1 cellular context compared by ENCODE assay signal in the genomic region with DNA sequence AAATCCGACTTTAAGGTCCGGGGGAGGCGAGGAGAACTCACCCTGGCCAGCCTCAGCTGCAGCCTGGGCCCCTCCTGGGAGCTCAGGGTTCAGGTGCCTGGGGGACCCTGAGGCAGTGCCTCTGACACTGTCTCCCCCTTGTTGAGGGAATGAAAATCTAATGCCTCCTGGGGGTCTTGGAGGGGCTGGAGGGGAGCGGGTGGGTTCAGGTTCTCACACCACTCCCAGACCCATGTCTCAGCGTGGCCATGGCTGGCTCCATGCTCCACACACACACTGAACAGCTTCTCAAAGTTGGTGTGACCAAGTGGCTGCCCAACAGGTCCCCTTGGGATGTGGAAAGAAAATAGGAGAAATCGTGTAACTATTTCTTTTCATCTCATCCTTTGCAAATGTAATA.
TF ChIP-seq lines count a peak whose summit lies in the region.

No MANE protein-coding gene starts in this region.

TF ChIP-seq in WTC11, 78 proteins besides CTCF, POLR2A, EP300 and RAD21 (continued from another document):
- TF ChIP-seq, protein P1, sequence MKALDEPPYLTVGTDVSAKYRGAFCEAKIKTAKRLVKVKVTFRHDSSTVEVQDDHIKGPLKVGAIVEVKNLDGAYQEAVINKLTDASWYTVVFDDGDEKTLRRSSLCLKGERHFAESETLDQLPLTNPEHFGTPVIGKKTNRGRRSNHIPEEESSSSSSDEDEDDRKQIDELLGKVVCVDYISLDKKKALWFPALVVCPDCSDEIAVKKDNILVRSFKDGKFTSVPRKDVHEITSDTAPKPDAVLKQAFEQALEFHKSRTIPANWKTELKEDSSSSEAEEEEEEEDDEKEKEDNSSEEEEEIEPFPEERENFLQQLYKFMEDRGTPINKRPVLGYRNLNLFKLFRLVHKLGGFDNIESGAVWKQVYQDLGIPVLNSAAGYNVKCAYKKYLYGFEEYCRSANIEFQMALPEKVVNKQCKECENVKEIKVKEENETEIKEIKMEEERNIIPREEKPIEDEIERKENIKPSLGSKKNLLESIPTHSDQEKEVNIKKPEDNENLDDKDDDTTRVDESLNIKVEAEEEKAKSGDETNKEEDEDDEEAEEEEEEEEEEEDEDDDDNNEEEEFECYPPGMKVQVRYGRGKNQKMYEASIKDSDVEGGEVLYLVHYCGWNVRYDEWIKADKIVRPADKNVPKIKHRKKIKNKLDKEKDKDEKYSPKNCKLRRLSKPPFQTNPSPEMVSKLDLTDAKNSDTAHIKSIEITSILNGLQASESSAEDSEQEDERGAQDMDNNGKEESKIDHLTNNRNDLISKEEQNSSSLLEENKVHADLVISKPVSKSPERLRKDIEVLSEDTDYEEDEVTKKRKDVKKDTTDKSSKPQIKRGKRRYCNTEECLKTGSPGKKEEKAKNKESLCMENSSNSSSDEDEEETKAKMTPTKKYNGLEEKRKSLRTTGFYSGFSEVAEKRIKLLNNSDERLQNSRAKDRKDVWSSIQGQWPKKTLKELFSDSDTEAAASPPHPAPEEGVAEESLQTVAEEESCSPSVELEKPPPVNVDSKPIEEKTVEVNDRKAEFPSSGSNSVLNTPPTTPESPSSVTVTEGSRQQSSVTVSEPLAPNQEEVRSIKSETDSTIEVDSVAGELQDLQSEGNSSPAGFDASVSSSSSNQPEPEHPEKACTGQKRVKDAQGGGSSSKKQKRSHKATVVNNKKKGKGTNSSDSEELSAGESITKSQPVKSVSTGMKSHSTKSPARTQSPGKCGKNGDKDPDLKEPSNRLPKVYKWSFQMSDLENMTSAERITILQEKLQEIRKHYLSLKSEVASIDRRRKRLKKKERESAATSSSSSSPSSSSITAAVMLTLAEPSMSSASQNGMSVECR (CRISPR knock-in tag; IDR thresholded peaks at IDR 0.05; ENCODE audit: borderline replicate concordance): no peak
- TF ChIP-seq GABPB1 (CRISPR knock-in tag; IDR thresholded peaks at IDR 0.05): no peak
TF ChIP-seq in WTC11: peak in this region for 0.
